Comparison of ENCODE assay signal across 24 cellular contexts in the genomic region with DNA sequence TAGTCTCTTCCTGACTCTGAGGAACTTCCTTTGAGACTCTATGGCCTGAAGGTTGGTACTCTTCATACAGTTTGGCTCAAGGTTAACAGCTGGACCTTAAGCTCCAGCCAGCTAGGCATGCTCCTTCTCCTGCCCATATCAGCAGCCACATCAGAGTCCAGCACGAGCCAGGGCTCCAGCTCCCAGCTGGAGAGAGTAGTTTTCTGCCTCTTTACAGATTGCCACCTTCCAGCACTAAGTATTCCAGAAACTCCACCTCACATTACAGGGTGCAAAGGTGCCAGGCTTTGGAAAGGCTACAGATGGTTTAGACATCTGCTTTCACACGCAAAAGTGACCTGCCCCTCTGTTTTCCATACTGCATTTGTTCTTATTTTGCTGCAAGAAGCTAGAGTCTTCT.
"Had no signal": no experiment of that assay in that cellular context is flagged by ENCODE, and none has a peak within 500 bp of the region (broad histone marks: within the 10 kb centered on the region; RNA-seq: fewer than 3 reads in every experiment).

No MANE protein-coding gene starts in this region.

- H3K27ac ChIP-seq: RWPE1 had no signal

- H3K9me3 ChIP-seq: MG63, SK-N-SH had no signal

- H3K27me3 ChIP-seq: MG63 had no signal

- DNase-seq: IMR-90, Karpas-422, KG1, MG63, NCI-H1092, NCI-H1105 treated with DMSO at 0.1 percent for 48 hours, NCI-H1417 treated with DMSO at 0.1 percent for 48 hours, NCI-H146, NCI-H1694 treated with DMSO at 0.1 percent for 48 hours, NCI-H2029, NCI-H2081 treated with DMSO at 0.1 percent for 48 hours, NCI-H2171, NCI-H226, NCI-H446, NCI-H510A, NCI-H524 treated with DMSO at 0.1 percent for 48 hours, NCI-H69, NCI-H774, SHP77, SK-N-SH, SW 1271 had no signal

- ATAC-seq: HepG2, Panc1 had no signal

- H3K4me3 ChIP-seq: MG63 had no signal

- H3K36me3 ChIP-seq: MG63 had no signal
